In genomic region chr17:44323359-44324091, GRCh38 we compare ENCODE assay signal across 8 cellular contexts. TPM values are rescaled to one million over a fixed set of nuclear protein-coding genes. Genes with fewer than 3 reads are reported as not detected.
DNase-seq lines count a peak whose midpoint lies in the region; ATAC-seq and TF ChIP-seq lines count a peak whose summit lies in the region.
"Had no signal": no experiment of that assay in that cellular context is flagged by ENCODE, and none has a peak within 500 bp of the region (broad histone marks: within the 10 kb centered on the region; RNA-seq: fewer than 3 reads in every experiment).

No MANE protein-coding gene starts in this region.

- DNase-seq in HL-60 (ENCODE audit: low read depth in 1 of 2, low spot score in 1 of 2), result no peak
- no peak for DNase-seq in activated naive CD4-positive, alpha-beta T cell treated with anti-CD3 and anti-CD28 coated beads, Interleukin-2, amount 50 U/mL, for 72 hours (ENCODE audit: low spot score in 2 of 2)
- no peak for DNase-seq in stimulated activated naive CD8-positive, alpha-beta T cell treated with anti-CD3 and anti-CD28 coated beads, Interleukin-15, amount 100 ng/mL, for 72 hours
- DNase-seq in activated effector memory CD4-positive, alpha-beta T cell treated with anti-CD3 and anti-CD28 coated beads, Interleukin-2, amount 50 U/mL, for 16 hours, result no peak
- no peak for DNase-seq in 8988T
- DNase-seq: amygdala had no signal

- no peaks in the 10 kb centered on the region for H3K27me3 ChIP-seq in HL-60 (ENCODE audit: insufficient read depth, poor library complexity, severe bottlenecking)
- H3K27me3 ChIP-seq in iPS-20b (ENCODE audit: insufficient read depth, low read length), result peaks cover 17% of the 10 kb centered on the region

- H3K9me3 ChIP-seq in iPS-20b (ENCODE audit: insufficient read depth, low read depth, low read length), result no peaks in the 10 kb centered on the region

- no peak overlapping the region; the same call in 1 of the 2 replicates for H3K27ac ChIP-seq in HL-60 (replicated peaks)
- no peak overlapping the region for H3K27ac ChIP-seq in iPS-20b (ENCODE audit: low read length)

- H3K27me3 Mint-ChIP-seq in stimulated activated naive CD8-positive, alpha-beta T cell treated with anti-CD3 and anti-CD28 coated beads, Interleukin-15, amount 100 ng/mL, for 72 hours, result no peaks in the 10 kb centered on the region

- peaks cover 0 to 5% of the 10 kb centered on the region in 2 donors for H3K36me3 Mint-ChIP-seq in activated naive CD4-positive, alpha-beta T cell treated with anti-CD3 and anti-CD28 coated beads, Interleukin-2, amount 50 U/mL, for 72 hours

- peak overlapping the region; percentile 87 to 97 for H3K4me3 Mint-ChIP-seq in stimulated activated naive CD8-positive, alpha-beta T cell treated with anti-CD3 and anti-CD28 coated beads, Interleukin-15, amount 100 ng/mL, for 72 hours

- H3K4me3 ChIP-seq in HL-60 (replicated peaks; ENCODE audit: insufficient read depth, low read length) (peak overlapping the region; percentile 92), iPS-20b (ENCODE audit: low read length) (peak overlapping the region; percentile 89)

- no peaks in the 10 kb centered on the region for H3K9me3 Mint-ChIP-seq in activated naive CD4-positive, alpha-beta T cell treated with anti-CD3 and anti-CD28 coated beads, Interleukin-2, amount 50 U/mL, for 72 hours
- H3K9me3 Mint-ChIP-seq in stimulated activated naive CD8-positive, alpha-beta T cell treated with anti-CD3 and anti-CD28 coated beads, Interleukin-15, amount 100 ng/mL, for 72 hours, result no peaks in the 10 kb centered on the region

- peaks cover 33% of the 10 kb centered on the region for H3K36me3 ChIP-seq in iPS-20b (ENCODE audit: insufficient read depth, low read depth, low read length)

- H3K27ac Mint-ChIP-seq in activated naive CD4-positive, alpha-beta T cell treated with anti-CD3 and anti-CD28 coated beads, Interleukin-2, amount 50 U/mL, for 72 hours, result peak overlapping the region; percentile 44 to 63
- H3K27ac Mint-ChIP-seq in stimulated activated naive CD8-positive, alpha-beta T cell treated with anti-CD3 and anti-CD28 coated beads, Interleukin-15, amount 100 ng/mL, for 72 hours, result peak overlapping the region in 1 of 2 donors; percentile 48

- no peak for TF ChIP-seq CTCF in HL-60 (IDR thresholded peaks at IDR 0.05; ENCODE audit: insufficient read depth, low read length)

- ATAC-seq in activated naive CD4-positive, alpha-beta T cell treated with anti-CD3 and anti-CD28 coated beads, Interleukin-2, amount 50 U/mL, for 72 hours, result no peak
- ATAC-seq in stimulated activated naive CD8-positive, alpha-beta T cell treated with anti-CD3 and anti-CD28 coated beads, Interleukin-15, amount 100 ng/mL, for 72 hours, result no peak
- ATAC-seq in GM21717 (IDR thresholded peaks at IDR 0.05; ENCODE audit: unreplicated experiment), result no peak

- peaks cover 37% of the 10 kb centered on the region for H3K4me1 Mint-ChIP-seq in stimulated activated naive CD8-positive, alpha-beta T cell treated with anti-CD3 and anti-CD28 coated beads, Interleukin-15, amount 100 ng/mL, for 72 hours

- peak overlapping the region; percentile 85 for H3K9ac ChIP-seq in iPS-20b (ENCODE audit: low read depth, low read length)

- H3K4me1 ChIP-seq in iPS-20b (ENCODE audit: insufficient read depth, low read length), result no peaks in the 10 kb centered on the region

RNA-seq across cellular contexts. Expression of gene SLC25A39, which starts 1.1 kb away (rescaled TPM):
- 100 to 1,000 TPM in 1 of 2 donors, 10 to 100 TPM in 1; 92.4 to 131 TPM for total RNA-seq in activated naive CD4-positive, alpha-beta T cell treated with anti-CD3 and anti-CD28 coated beads, Interleukin-2, amount 50 U/mL, for 72 hours

RNA-seq across cellular contexts. Expression of gene RUNDC3A, which starts 15.1 kb away (rescaled TPM):
- 1 to 10 TPM; 1.0 to 1.9 TPM for total RNA-seq in activated naive CD4-positive, alpha-beta T cell treated with anti-CD3 and anti-CD28 coated beads, Interleukin-2, amount 50 U/mL, for 72 hours

RNA-seq across cellular contexts. Expression of gene GRN, which starts 21.6 kb away (rescaled TPM):
- 10 to 100 TPM; 65.0 to 73.0 TPM for total RNA-seq in activated naive CD4-positive, alpha-beta T cell treated with anti-CD3 and anti-CD28 coated beads, Interleukin-2, amount 50 U/mL, for 72 hours

RNA-seq across cellular contexts. Expression of gene FAM171A2, which starts 40.1 kb away (rescaled TPM):
- under 1 TPM; 0.35 to 0.43 TPM for total RNA-seq in activated naive CD4-positive, alpha-beta T cell treated with anti-CD3 and anti-CD28 coated beads, Interleukin-2, amount 50 U/mL, for 72 hours

RNA-seq across cellular contexts. Expression of gene SLC4A1, which starts 55.6 kb away (rescaled TPM):
- total RNA-seq in activated naive CD4-positive, alpha-beta T cell treated with anti-CD3 and anti-CD28 coated beads, Interleukin-2, amount 50 U/mL, for 72 hours, result not detected
